ENCODE assay signal across 8 cellular contexts in the genomic region with DNA sequence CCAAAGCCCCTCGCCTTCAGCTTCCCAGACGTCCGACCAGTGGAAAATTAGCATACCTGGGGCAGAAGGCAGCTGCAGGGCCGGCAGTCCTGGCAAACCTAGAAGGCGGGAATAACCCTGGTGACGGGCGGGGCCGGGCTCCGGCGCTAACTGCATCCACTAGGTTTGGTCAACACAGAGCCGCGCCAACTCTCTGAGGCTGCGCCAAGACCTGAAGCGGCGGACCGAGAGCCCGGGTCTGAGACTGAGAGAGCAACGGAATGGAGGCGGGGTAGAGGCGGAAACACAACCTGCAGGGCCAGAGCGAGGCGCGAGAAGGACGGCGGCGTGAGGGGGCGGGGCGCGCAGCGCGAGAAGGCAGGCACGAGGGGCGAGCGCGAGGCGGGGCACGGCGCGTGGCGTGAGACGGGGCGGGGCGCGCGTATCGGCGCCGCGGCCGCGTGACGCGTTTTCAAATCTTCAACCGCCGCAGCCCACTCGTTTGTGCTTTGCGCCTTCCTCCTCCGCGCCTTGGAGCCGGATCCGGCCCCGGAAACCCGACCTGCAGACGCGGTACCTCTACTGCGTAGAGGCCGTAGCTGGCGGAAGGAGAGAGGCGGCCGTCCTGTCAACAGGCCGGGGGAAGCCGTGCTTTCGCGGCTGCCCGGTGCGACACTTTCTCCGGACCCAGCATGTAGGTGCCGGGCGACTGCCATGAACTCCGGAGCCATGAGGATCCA. TPM values are rescaled to one million over a fixed set of nuclear protein-coding genes. Genes with fewer than 3 reads are reported as not detected.
DNase-seq lines count a peak whose midpoint lies in the region; ATAC-seq, FAIRE-seq and TF ChIP-seq lines count a peak whose summit lies in the region.

A gene with protein sequence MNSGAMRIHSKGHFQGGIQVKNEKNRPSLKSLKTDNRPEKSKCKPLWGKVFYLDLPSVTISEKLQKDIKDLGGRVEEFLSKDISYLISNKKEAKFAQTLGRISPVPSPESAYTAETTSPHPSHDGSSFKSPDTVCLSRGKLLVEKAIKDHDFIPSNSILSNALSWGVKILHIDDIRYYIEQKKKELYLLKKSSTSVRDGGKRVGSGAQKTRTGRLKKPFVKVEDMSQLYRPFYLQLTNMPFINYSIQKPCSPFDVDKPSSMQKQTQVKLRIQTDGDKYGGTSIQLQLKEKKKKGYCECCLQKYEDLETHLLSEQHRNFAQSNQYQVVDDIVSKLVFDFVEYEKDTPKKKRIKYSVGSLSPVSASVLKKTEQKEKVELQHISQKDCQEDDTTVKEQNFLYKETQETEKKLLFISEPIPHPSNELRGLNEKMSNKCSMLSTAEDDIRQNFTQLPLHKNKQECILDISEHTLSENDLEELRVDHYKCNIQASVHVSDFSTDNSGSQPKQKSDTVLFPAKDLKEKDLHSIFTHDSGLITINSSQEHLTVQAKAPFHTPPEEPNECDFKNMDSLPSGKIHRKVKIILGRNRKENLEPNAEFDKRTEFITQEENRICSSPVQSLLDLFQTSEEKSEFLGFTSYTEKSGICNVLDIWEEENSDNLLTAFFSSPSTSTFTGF (plus strand): TSS at position 454 of the 719 bp plus-strand sequence. CDS start 240 bp downstream, at position 694.
A gene with protein sequence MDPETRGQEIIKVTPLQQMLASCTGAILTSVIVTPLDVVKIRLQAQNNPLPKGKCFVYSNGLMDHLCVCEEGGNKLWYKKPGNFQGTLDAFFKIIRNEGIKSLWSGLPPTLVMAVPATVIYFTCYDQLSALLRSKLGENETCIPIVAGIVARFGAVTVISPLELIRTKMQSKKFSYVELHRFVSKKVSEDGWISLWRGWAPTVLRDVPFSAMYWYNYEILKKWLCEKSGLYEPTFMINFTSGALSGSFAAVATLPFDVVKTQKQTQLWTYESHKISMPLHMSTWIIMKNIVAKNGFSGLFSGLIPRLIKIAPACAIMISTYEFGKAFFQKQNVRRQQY (minus strand): TSS at position 321 of the 719 bp plus-strand sequence. CDS start 17,633 bp downstream, outside the sequence.

- H3K27me3 Mint-ChIP-seq in Caco-2 (ENCODE audit: insufficient read depth, unreplicated experiment): no peaks in the 10 kb centered on the region
- H3K27me3 Mint-ChIP-seq in effector memory CD8-positive, alpha-beta T cell: no peaks in the 10 kb centered on the region
- no peaks in the 10 kb centered on the region for H3K27me3 Mint-ChIP-seq in memory B cell

- H3K36me3 ChIP-seq in Caco-2 (ENCODE audit: control insufficient read depth, insufficient read depth, low read length): no peaks in the 10 kb centered on the region; the same call in 1 of the 2 replicates

- intact Hi-C loops in Caco-2 (cut with micrococcal nuclease; ENCODE audit: unreplicated experiment): loop anchor here (1.0 to 10.0 kb wide), 5 partner anchors 58 to 724 kb away; partner anchors contain the start of genes ABCB1, ADAM22 and DMTF1

- H3K4me3 Mint-ChIP-seq in Caco-2 (ENCODE audit: unreplicated experiment) (peak within 1 kb of the TSS; percentile 70), memory B cell (peak within 1 kb of the TSS; percentile 95)
- H3K4me3 Mint-ChIP-seq in effector memory CD8-positive, alpha-beta T cell: peak within 1 kb of the TSS; percentile 98 to 99

- H3K9me3 ChIP-seq in Caco-2: no peaks in the 10 kb centered on the region

- FAIRE-seq in HTR-8/SVneo (lab: Jason Lieb, UNC): peak; percentile 46

- H3K27me3 ChIP-seq in Caco-2 (replicated peaks; ENCODE audit: control insufficient read depth, insufficient read depth, low read length): no peaks in the 10 kb centered on the region

- peaks cover 18% of the 10 kb centered on the region for H3K36me3 Mint-ChIP-seq in Caco-2 (ENCODE audit: insufficient read depth, unreplicated experiment)
- peaks cover 16% of the 10 kb centered on the region for H3K36me3 Mint-ChIP-seq in effector memory CD8-positive, alpha-beta T cell (ENCODE audit: insufficient read depth)
- peaks cover 11% of the 10 kb centered on the region for H3K36me3 Mint-ChIP-seq in memory B cell

- POLR2A ChIA-PET in Caco-2 (lab: Charles Lee): interaction anchor here (0.6 kb wide), 1 partner anchor 323 kb away, joined by 3 read pairs; no protein-coding TSS in a partner anchor

- CTCF ChIA-PET in Caco-2 (lab: Charles Lee): interaction anchor here (0.8 to 1.1 kb wide), 2 partner anchors 18 to 724 kb away, joined by 3 read pairs; partner anchors contain the start of gene DMTF1

- DNase-seq in Caco-2 (peak; percentile 98 to 99), HTR-8/SVneo (ENCODE audit: insufficient read length, low spot score) (peak; percentile 67), NOMO-1 treated with DMSO at 0.1 percent for 48 hours (lab: John Stamatoyannopoulos, UW; ENCODE audit: unreplicated experiment) (peak; percentile 100), memory B cell (ENCODE audit: low spot score in 2 of 2) (peak; percentile 96)
- peak; percentile 83 to 90 for DNase-seq in activated CD8-positive, alpha-beta memory T cell treated with anti-CD3 and anti-CD28 coated beads for 4 hours (ENCODE audit: low read depth in 2 of 2)
- peak; percentile 96 to 97 (median 96) for DNase-seq in effector memory CD8-positive, alpha-beta T cell
- DNase-seq in stimulated activated CD8-positive, alpha-beta memory T cell treated with anti-CD3 and anti-CD28 coated beads, Interleukin-12 subunit alpha, Interleukin-12 subunit beta, amount 100 ng/mL, for 1 hour (ENCODE audit: low read depth): peak; percentile 86

- H3K9me3 Mint-ChIP-seq in Caco-2 (ENCODE audit: unreplicated experiment) (peaks cover 9% of the 10 kb centered on the region), memory B cell (peaks cover 5% of the 10 kb centered on the region)
- no peaks in the 10 kb centered on the region for H3K9me3 Mint-ChIP-seq in effector memory CD8-positive, alpha-beta T cell

- peak within 1 kb of the TSS; percentile 61 for H3K4me3 ChIP-seq in Caco-2 (ENCODE audit: low read depth, low read length)

- no peak for TF ChIP-seq CTCF in Caco-2 (IDR thresholded peaks at IDR 0.05; ENCODE audit: insufficient read depth in 1 of 2, low read depth in 1 of 2, low read length in 1 of 2, severe bottlenecking in 1 of 2, unreplicated experiment in 1 of 2)

- no TSS peak for BruUV-seq in Caco-2 (replicated peaks; lab: Mats Ljungman, UMichigan)

- H3K4me1 Mint-ChIP-seq in Caco-2 (ENCODE audit: low read depth, unreplicated experiment) (peaks cover 28% of the 10 kb centered on the region), memory B cell (peaks cover 23% of the 10 kb centered on the region)
- H3K4me1 Mint-ChIP-seq in effector memory CD8-positive, alpha-beta T cell (ENCODE audit: low read depth in 2 of 2): peaks cover 24 to 36% of the 10 kb centered on the region in 2 donors

- peak within 1 kb of the TSS; percentile 99 for H3K27ac Mint-ChIP-seq in Caco-2 (ENCODE audit: unreplicated experiment)
- H3K27ac Mint-ChIP-seq in effector memory CD8-positive, alpha-beta T cell: peak within 1 kb of the TSS; percentile 99
- peak within 1 kb of the TSS; percentile 97 for H3K27ac Mint-ChIP-seq in memory B cell

- H3K4me1 ChIP-seq in Caco-2: peaks cover 20% of the 10 kb centered on the region

- peak; percentile 90 for ATAC-seq in GM21381 (IDR thresholded peaks at IDR 0.05; ENCODE audit: unreplicated experiment)
- ATAC-seq in effector memory CD8-positive, alpha-beta T cell (replicated peaks): peak; percentile 86
- ATAC-seq in memory B cell (ENCODE audit: low read depth): peak; percentile 89

RNA-seq across cellular contexts. Expression of the first gene that starts in this region (rescaled TPM):
- 55.0 and 62.8 TPM in 2 replicates for total RNA-seq in Caco-2 (2022)

RNA-seq across cellular contexts. Expression of the second gene that starts in this region (rescaled TPM):
- 21.1 and 21.8 TPM in 2 replicates for total RNA-seq in Caco-2 (2022)

Comparison
In these comparisons a context has a peak if more than half of its experiments do, and no peak if none do; other contexts are left out.
1. Peak in every context shown above with its lines: DNase-seq, ATAC-seq and H3K4me3 ChIP-seq.